In genomic region chr4:87865960-87866598, GRCh38 we compare ENCODE assay signal across 1 cellular context.
TF ChIP-seq lines count a peak whose summit lies in the region.

No MANE protein-coding gene starts in this region.

TF ChIP-seq in HepG2, 621 proteins besides CTCF, POLR2A, EP300 and RAD21 (continued from another document and continues in another):
- TF ChIP-seq PRDM10 (CRISPR knock-in tag; IDR thresholded peaks at IDR 0.05; ENCODE audit: low read depth) (0 out of 2 replicates have a peak, but pooled peaks have one; percentile 31), TMF1 (CRISPR knock-in tag; IDR thresholded peaks at IDR 0.05; ENCODE audit: low read depth) (no peak), ZNF143 (CRISPR knock-in tag; IDR thresholded peaks at IDR 0.05) (no peak), ZMYM4 (CRISPR knock-in tag; IDR thresholded peaks at IDR 0.05) (peak; percentile 84), NFRKB (IDR thresholded peaks at IDR 0.05) (no peak), ZFP36L2 (CRISPR knock-in tag; IDR thresholded peaks at IDR 0.05) (no peak), FOXJ3 (CRISPR knock-in tag; IDR thresholded peaks at IDR 0.05; ENCODE audit: borderline replicate concordance) (peak; percentile 78; the same call in 1 of the 2 replicates), NFATC3 (CRISPR knock-in tag; IDR thresholded peaks at IDR 0.05) (no peak), REL (CRISPR knock-in tag; conservative IDR thresholded peaks at IDR 0.05) (no peak), DR1 (CRISPR knock-in tag; IDR thresholded peaks at IDR 0.05) (no peak), TFE3 (CRISPR knock-in tag; IDR thresholded peaks at IDR 0.05) (peak; percentile 38), ZNF281 (CRISPR knock-in tag; IDR thresholded peaks at IDR 0.05; ENCODE audit: borderline replicate concordance) (peak; percentile 76; the same call in 1 of the 2 replicates), SMARCE1 (IDR thresholded peaks at IDR 0.05; ENCODE audit: borderline replicate concordance) (no peak), FOXK2 (IDR thresholded peaks at IDR 0.05) (peak; percentile 79), ZNF441 (CRISPR knock-in tag; IDR thresholded peaks at IDR 0.05; ENCODE audit: borderline replicate concordance) (no peak), GZF1 (CRISPR knock-in tag; IDR thresholded peaks at IDR 0.05) (no peak), ZNF484 (CRISPR knock-in tag; IDR thresholded peaks at IDR 0.05; ENCODE audit: borderline replicate concordance, low read depth) (no peak), FIP1L1 (IDR thresholded peaks at IDR 0.05; ENCODE audit: borderline replicate concordance, insufficient read depth, low read depth, low read length) (no peak), TFDP1 (CRISPR knock-in tag; IDR thresholded peaks at IDR 0.05; ENCODE audit: borderline replicate concordance) (peak; percentile 44; the same call in 1 of the 2 replicates), IRX3 (CRISPR knock-in tag; IDR thresholded peaks at IDR 0.05; ENCODE audit: borderline replicate concordance, low read depth) (no peak), TERF1 (CRISPR knock-in tag; IDR thresholded peaks at IDR 0.05) (no peak), IKZF4 (CRISPR knock-in tag; IDR thresholded peaks at IDR 0.05; ENCODE audit: borderline replicate concordance, low read depth, not compliant biosample characterization) (no peak), HIC2 (CRISPR knock-in tag; IDR thresholded peaks at IDR 0.05; ENCODE audit: low read depth) (no peak), HDAC1 (CRISPR knock-in tag; IDR thresholded peaks at IDR 0.05) (peak; percentile 80), ZNF205 (CRISPR knock-in tag; IDR thresholded peaks at IDR 0.05) (peak; percentile 34; the same call in 1 of the 2 replicates), LBX2 (CRISPR knock-in tag; IDR thresholded peaks at IDR 0.05; ENCODE audit: borderline replicate concordance) (no peak), ZSCAN12 (CRISPR knock-in tag; IDR thresholded peaks at IDR 0.05) (no peak), GATA4 (IDR thresholded peaks at IDR 0.05; ENCODE audit: borderline replicate concordance, low read depth) (peak; percentile 93), EEA1 (CRISPR knock-in tag; IDR thresholded peaks at IDR 0.05; ENCODE audit: borderline replicate concordance) (no peak), ZNF629 (CRISPR knock-in tag; conservative IDR thresholded peaks at IDR 0.05) (no peak), MAZ (IDR thresholded peaks at IDR 0.05; ENCODE audit: borderline replicate concordance, low read depth, low read length) (peak; percentile 50; the same call in 1 of the 2 replicates), MAZ (CRISPR knock-in tag; IDR thresholded peaks at IDR 0.05; ENCODE audit: low read depth) (no peak), MBD4 (IDR thresholded peaks at IDR 0.05; ENCODE audit: borderline replicate concordance, low read length) (peak; percentile 90), ZNF891 (CRISPR knock-in tag; IDR thresholded peaks at IDR 0.05) (no peak), ZNF235 (CRISPR knock-in tag; IDR thresholded peaks at IDR 0.05; ENCODE audit: borderline replicate concordance) (no peak), HNRNPL (IDR thresholded peaks at IDR 0.05; ENCODE audit: low read depth, low read length) (no peak), ZSCAN29 (CRISPR knock-in tag; conservative IDR thresholded peaks at IDR 0.05) (0 out of 2 replicates have a peak, but pooled peaks have one; percentile 44), ZNF740 (CRISPR knock-in tag; IDR thresholded peaks at IDR 0.05) (no peak), PPARG (CRISPR knock-in tag; conservative IDR thresholded peaks at IDR 0.05) (peak; percentile 92), ZFX (CRISPR knock-in tag; IDR thresholded peaks at IDR 0.05; ENCODE audit: low read depth) (peak; percentile 38), HMGXB4 (CRISPR knock-in tag; IDR thresholded peaks at IDR 0.05; ENCODE audit: borderline replicate concordance in 1 of 2, low read depth in 1 of 2) (peak in 1 of 2 experiments; percentile 60; a peak in 2 of 4 replicates), JUNB (CRISPR knock-in tag; IDR thresholded peaks at IDR 0.05; ENCODE audit: borderline replicate concordance) (no peak; the same call in 1 of the 2 replicates), SOX5 (CRISPR knock-in tag; IDR thresholded peaks at IDR 0.05; ENCODE audit: borderline replicate concordance) (peak; percentile 97), HNRNPK (IDR thresholded peaks at IDR 0.05; ENCODE audit: low read depth, low read length, poor library complexity, severe bottlenecking) (peak; percentile 46), ZNF414 (CRISPR knock-in tag; IDR thresholded peaks at IDR 0.05) (no peak; the same call in 1 of the 2 replicates), ZNF274 (CRISPR knock-in tag; IDR thresholded peaks at IDR 0.05) (no peak), ZIK1 (CRISPR knock-in tag; IDR thresholded peaks at IDR 0.05; ENCODE audit: borderline replicate concordance, low read depth) (no peak), SIX1 (CRISPR knock-in tag; IDR thresholded peaks at IDR 0.05; ENCODE audit: borderline replicate concordance) (peak; percentile 62; the same call in 1 of the 2 replicates)
